Comparison of ENCODE assay signal across 8 cellular contexts in genomic region chr20:46438156-46438750, GRCh38. TPM values are rescaled to one million over a fixed set of nuclear protein-coding genes. Genes with fewer than 3 reads are reported as not detected.
DNase-seq lines count a peak whose midpoint lies in the region; ATAC-seq and TF ChIP-seq lines count a peak whose summit lies in the region.

No MANE protein-coding gene starts in this region.

- peak; percentile 50 for TF ChIP-seq CTCF in fibroblast of villous mesenchyme (IDR thresholded peaks at IDR 0.05; ENCODE audit: insufficient read depth, low read depth, low read length)
- no peak for TF ChIP-seq CTCF in omental fat pad (IDR thresholded peaks at IDR 0.05)

- DNase-seq in stimulated activated CD4-positive, alpha-beta T cell treated with anti-CD3 and anti-CD28 coated beads, Interleukin-15, amount 100 ng/mL, for 24 hours = peak; percentile 5
- DNase-seq in stimulated activated CD4-positive, alpha-beta T cell treated with anti-CD3 and anti-CD28 coated beads, Interleukin-2, amount 100 ng/mL, for 24 hours = no peak
- DNase-seq in NCI-H1092 (lab: John Stamatoyannopoulos, UW) (peak; percentile 23), SKM-1 treated with dmso at 0.1 percent for 144 hours (lab: John Stamatoyannopoulos, UW; ENCODE audit: unreplicated experiment) (peak; percentile 39), fibroblast of villous mesenchyme (ENCODE audit: low read depth) (peak; percentile 26), stromal cell of bone marrow (ENCODE audit: low read depth) (peak; percentile 22), omental fat pad (ENCODE audit: low spot score) (no peak)
- DNase-seq in stimulated activated CD4-positive, alpha-beta T cell treated with anti-CD3 and anti-CD28 coated beads, Interleukin-12 subunit alpha, Interleukin-12 subunit beta, amount 100 ng/mL, for 4 hours = no peak

- no peak for ATAC-seq in omental fat pad (ENCODE audit: low FRiP score)

- no peak overlapping the region for H3K4me3 ChIP-seq in fibroblast of villous mesenchyme (ENCODE audit: low read depth, low read length)

RNA-seq across cellular contexts. Expression of gene ELMO2, which starts 31.8 kb away (rescaled TPM):
- 45.4 and 48.4 TPM in 2 replicates for total RNA-seq in fibroblast of villous mesenchyme
- total RNA-seq in omental fat pad = 10 to 100 TPM; 30.7 to 57.6 (median 47.4) TPM

Comparison
In these comparisons a context has a peak if more than half of its experiments do, and no peak if none do; other contexts are left out.
1. DNase-seq: peak in stimulated activated CD4-positive, alpha-beta T cell treated with anti-CD3 and anti-CD28 coated beads, Interleukin-15, amount 100 ng/mL, for 24 hours (single experiment), NCI-H1092 (single experiment), SKM-1 treated with dmso at 0.1 percent for 144 hours (single experiment), fibroblast of villous mesenchyme (single experiment) and stromal cell of bone marrow (single experiment); none in stimulated activated CD4-positive, alpha-beta T cell treated with anti-CD3 and anti-CD28 coated beads, Interleukin-2, amount 100 ng/mL, for 24 hours (0 of 2), omental fat pad (single experiment) and stimulated activated CD4-positive, alpha-beta T cell treated with anti-CD3 and anti-CD28 coated beads, Interleukin-12 subunit alpha, Interleukin-12 subunit beta, amount 100 ng/mL, for 4 hours (single experiment).